In the genomic region with DNA sequence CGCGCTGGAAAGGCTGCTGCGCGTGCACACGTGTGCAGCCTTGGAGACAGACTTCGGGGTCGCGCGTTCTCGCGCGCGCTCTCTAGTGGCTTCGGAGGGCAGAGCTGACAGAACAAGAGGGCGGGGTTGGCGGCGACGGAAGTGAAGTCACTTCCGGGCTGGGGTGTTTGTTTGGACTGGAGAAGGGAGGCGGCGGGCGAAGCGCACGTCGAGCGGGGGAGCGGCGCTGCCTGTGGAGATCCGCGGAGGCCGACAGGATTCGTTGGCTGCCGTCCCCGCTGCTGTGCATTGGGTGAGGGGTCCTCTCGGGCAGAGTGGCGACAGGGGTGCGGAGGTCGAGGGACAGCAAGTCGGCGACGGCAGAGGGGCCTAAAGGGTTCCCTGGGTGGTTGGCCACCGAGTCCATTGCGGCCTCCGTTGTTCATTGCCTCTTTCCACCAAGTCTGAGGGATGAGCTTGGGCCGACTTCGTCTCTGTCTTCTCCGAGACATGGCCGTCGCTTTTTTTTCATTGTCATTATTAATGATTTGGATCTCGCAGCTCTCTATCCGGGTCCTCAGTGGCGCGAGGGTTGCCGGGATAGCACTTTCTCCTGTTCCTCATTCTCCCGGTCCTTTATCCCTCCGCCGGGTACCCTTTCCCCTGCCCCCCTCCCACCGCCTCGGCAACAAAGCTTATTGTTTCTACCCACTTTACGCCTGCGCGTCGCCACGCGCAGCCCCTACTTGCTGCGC, we compare ENCODE assay signal across 8 cellular contexts. TPM values are rescaled to one million over a fixed set of nuclear protein-coding genes. Genes with fewer than 3 reads are reported as not detected.
DNase-seq lines count a peak whose midpoint lies in the region; ATAC-seq and TF ChIP-seq lines count a peak whose summit lies in the region.

A gene with protein sequence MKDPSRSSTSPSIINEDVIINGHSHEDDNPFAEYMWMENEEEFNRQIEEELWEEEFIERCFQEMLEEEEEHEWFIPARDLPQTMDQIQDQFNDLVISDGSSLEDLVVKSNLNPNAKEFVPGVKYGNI (plus strand): TSS at position 166 of the 734 bp plus-strand sequence. CDS start 21,931 bp downstream, outside the sequence.

- no peaks in the 10 kb centered on the region for H3K27me3 ChIP-seq in GM23338 (ENCODE audit: insufficient read depth)
- H3K27me3 ChIP-seq in fibroblast of lung (ENCODE audit: control insufficient read depth, insufficient read depth, low read length), result no peaks in the 10 kb centered on the region

- peak within 1 kb of the TSS; percentile 95 for H3K9ac ChIP-seq in fibroblast of lung (ENCODE audit: insufficient read depth, low read length)

- H3K27me3 Mint-ChIP-seq in GM23338 (ENCODE audit: insufficient read depth, low read depth, poor library complexity), result peaks cover 18% of the 10 kb centered on the region
- no peaks in the 10 kb centered on the region for H3K27me3 Mint-ChIP-seq in naive thymus-derived CD8-positive, alpha-beta T cell

- peaks cover 31% of the 10 kb centered on the region for H3K36me3 Mint-ChIP-seq in GM23338 (ENCODE audit: low read depth)
- peaks cover 0 to 22% (median 8%) of the 10 kb centered on the region in 3 donors for H3K36me3 Mint-ChIP-seq in naive thymus-derived CD8-positive, alpha-beta T cell

- H3K9me3 Mint-ChIP-seq in GM23338, result no peaks in the 10 kb centered on the region; the same call in 2 of the 3 replicates
- H3K9me3 Mint-ChIP-seq in naive thymus-derived CD8-positive, alpha-beta T cell, result no peaks in the 10 kb centered on the region

- H3K27ac ChIP-seq in GM23338 (ENCODE audit: low read depth) (peak within 1 kb of the TSS; percentile 98), fibroblast of lung (ENCODE audit: insufficient read depth, low read length) (peak within 1 kb of the TSS; percentile 98)

- peak; percentile 83 for ATAC-seq in GM23338
- peak; percentile 82 for ATAC-seq in naive thymus-derived CD8-positive, alpha-beta T cell

- POLR2A ChIA-PET in naive thymus-derived CD8-positive, alpha-beta T cell (lab: Charles Lee), result interaction anchor here (0.6 to 3.6 kb wide), 34 partner anchors 10 to 1010 kb away, joined by 3 to 126 read pairs (median 4); a partner anchor contains a TSS

- H3K4me2 ChIP-seq in GM23338 (peak within 1 kb of the TSS; percentile 97), fibroblast of lung (ENCODE audit: extremely low read depth, insufficient read depth, low read length) (peak within 1 kb of the TSS; percentile 94)

- H3K27ac Mint-ChIP-seq in GM23338, result peak within 1 kb of the TSS; percentile 100
- peak within 1 kb of the TSS; percentile 97 to 100 (median 98) for H3K27ac Mint-ChIP-seq in naive thymus-derived CD8-positive, alpha-beta T cell

- H3K4me1 Mint-ChIP-seq in GM23338, result peaks cover 23% of the 10 kb centered on the region
- peaks cover 26 to 60% (median 55%) of the 10 kb centered on the region in 4 donors for H3K4me1 Mint-ChIP-seq in naive thymus-derived CD8-positive, alpha-beta T cell

- TF ChIP-seq CTCF in GM23338 (conservative IDR thresholded peaks at IDR 0.05; ENCODE audit: low read depth in 2 of 2), result peak; percentile 56 to 81
- peak; percentile 78 for TF ChIP-seq CTCF in LNCAP (IDR thresholded peaks at IDR 0.05)
- peak; percentile 60 to 73 for TF ChIP-seq CTCF in fibroblast of lung (conservative IDR thresholded peaks at IDR 0.05 in 1 of 2, IDR thresholded peaks at IDR 0.05 in 1 of 2; ENCODE audit: low read depth in 1 of 2, low read length in 2 of 2)

- H3K4me1 ChIP-seq in GM23338 (ENCODE audit: insufficient read depth), result peaks cover 8% of the 10 kb centered on the region
- peaks cover 4% of the 10 kb centered on the region for H3K4me1 ChIP-seq in fibroblast of lung (ENCODE audit: control insufficient read depth, extremely low read depth, insufficient read depth, low read length)

- H2AFZ ChIP-seq in GM23338 (0 out of 2 replicates have a peak within 1 kb of the TSS, but pooled peaks have one; percentile 34), fibroblast of lung (ENCODE audit: low read length) (peak within 1 kb of the TSS; percentile 59)

- H4K20me1 ChIP-seq in GM23338 (replicated peaks; ENCODE audit: insufficient read depth), result peaks cover 40% of the 10 kb centered on the region
- H4K20me1 ChIP-seq in fibroblast of lung (ENCODE audit: control insufficient read depth, extremely low read depth, insufficient read depth, low read length), result no peaks in the 10 kb centered on the region

- H3K79me2 ChIP-seq in GM23338 (replicated peaks; ENCODE audit: insufficient read depth) (peaks cover 46% of the 10 kb centered on the region), fibroblast of lung (ENCODE audit: control insufficient read depth, insufficient read depth, low read length) (peaks cover 45% of the 10 kb centered on the region)

- H3K4me3 ChIP-seq in GM23338 (peak within 1 kb of the TSS; percentile 90), fibroblast of lung (replicated peaks in 1 of 4; ENCODE audit: control extremely low read depth in 1 of 4, insufficient read depth in 1 of 4, low read depth in 3 of 4, low read length in 4 of 4) (peak within 1 kb of the TSS; percentile 84 to 98 (median 92))

- DNase-seq in EL (peak; percentile 99), GM23338 (ENCODE audit: low spot score) (peak; percentile 99), RPMI8226 (peak; percentile 98), fibroblast of lung (ENCODE audit: low read depth in 2 of 2) (peak; percentile 97)
- DNase-seq in activated T-helper 1 cell treated with anti-CD3 and anti-CD28 coated beads, Interleukin-2, amount 50 U/mL, for 16 hours (ENCODE audit: low read depth in 1 of 2, low spot score in 1 of 2), result peak; percentile 93 to 96
- DNase-seq in naive thymus-derived CD8-positive, alpha-beta T cell, result peak; percentile 95 to 99 (median 98)
- peak; percentile 93 to 98 (median 97) for DNase-seq in stimulated activated naive CD4-positive, alpha-beta T cell (lab: John Stamatoyannopoulos, UW)

- peaks cover 4% of the 10 kb centered on the region; the same call in 1 of the 2 replicates for H3K9me2 ChIP-seq in GM23338 (ENCODE audit: insufficient read depth)

- H3K36me3 ChIP-seq in GM23338 (ENCODE audit: insufficient read depth), result peaks cover 6% of the 10 kb centered on the region
- no peaks in the 10 kb centered on the region for H3K36me3 ChIP-seq in fibroblast of lung (ENCODE audit: control insufficient read depth, insufficient read depth, low read length)

- H3K9me3 ChIP-seq in fibroblast of lung (ENCODE audit: control insufficient read depth, insufficient read depth, low read depth, low read length), result no peaks in the 10 kb centered on the region

- H3K4me3 Mint-ChIP-seq in GM23338, result peak within 1 kb of the TSS; percentile 99
- H3K4me3 Mint-ChIP-seq in naive thymus-derived CD8-positive, alpha-beta T cell, result peak within 1 kb of the TSS; percentile 89 to 100 (median 97)

- H3F3A ChIP-seq in GM23338 (replicated peaks; ENCODE audit: low read depth), result peaks cover 9% of the 10 kb centered on the region; the same call in 1 of the 2 replicates

TF ChIP-seq in GM23338, 12 proteins besides CTCF, POLR2A, EP300 and RAD21 (continues in another document):
- TF ChIP-seq STAT1 (IDR thresholded peaks at IDR 0.05; ENCODE audit: unreplicated experiment), result no peak

RNA-seq across cellular contexts. Expression of the gene that starts here (rescaled TPM):
- 132 and 148 TPM in 2 replicates for total RNA-seq in GM23338 (2014; rRNA removed; shearing (Covaris generic))
- polyA plus RNA-seq in GM23338 (2016; fragmentation: Nextera tagmentation; extraction: Ambion mirVana), result 226 and 277 TPM in 2 replicates
- total RNA-seq in fibroblast of lung, result 59.0 and 68.1 TPM in 2 replicates
- polyA plus RNA-seq in fibroblast of lung, result 79.6 and 105 TPM in 2 replicates
- polyA plus RNA-seq in fibroblast of lung (2012), result 52.0 and 69.1 TPM in 2 replicates
- polyA minus RNA-seq in fibroblast of lung (ENCODE audit: low replicate concordance), result 2.3 and 2.4 TPM in 2 replicates
- 100 to 1,000 TPM; 129 to 150 TPM for total RNA-seq in naive thymus-derived CD8-positive, alpha-beta T cell
- polyA plus RNA-seq in naive thymus-derived CD8-positive, alpha-beta T cell, result 100 to 1,000 TPM; 359 to 455 (median 406) TPM

Comparison
In these comparisons a context has a peak if more than half of its experiments do, and no peak if none do; other contexts are left out.
1. Peak in every context shown above with its lines: DNase-seq, ATAC-seq, H3K4me3 ChIP-seq and H3K27ac ChIP-seq.